20 cellular contexts compared by ENCODE assay signal in the genomic region with DNA sequence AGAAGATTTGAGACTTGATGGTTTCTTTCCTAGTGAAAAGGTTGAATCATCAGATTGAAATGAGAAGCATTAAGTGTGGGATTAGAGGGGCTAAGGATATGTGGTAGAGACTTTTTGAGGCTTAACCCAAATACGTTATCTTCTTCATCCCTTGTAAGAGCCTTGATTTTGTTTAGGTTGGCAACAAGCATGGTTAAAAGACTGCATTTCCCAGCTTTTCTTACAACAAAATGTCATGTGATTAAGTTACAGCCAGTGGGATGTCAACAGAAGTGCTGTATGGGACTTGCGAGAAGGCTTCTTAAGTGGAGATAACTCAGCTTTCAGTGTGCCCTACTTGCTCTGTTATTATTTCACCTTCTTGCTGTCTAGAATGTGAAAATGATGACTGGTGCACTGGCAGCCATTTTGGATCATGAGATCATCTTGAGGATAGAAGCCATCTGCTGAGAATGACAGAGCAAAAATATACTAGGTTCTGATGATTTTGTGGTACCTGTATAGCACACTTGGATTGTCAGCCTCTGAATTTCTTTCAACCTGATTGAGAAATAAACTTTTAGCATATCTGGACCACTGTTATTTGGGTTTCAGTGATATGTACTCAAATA. TPM values are rescaled to one million over a fixed set of nuclear protein-coding genes. Genes with fewer than 3 reads are reported as not detected.
"Had no signal": no experiment of that assay in that cellular context is flagged by ENCODE, and none has a peak within 500 bp of the region (broad histone marks: within the 10 kb centered on the region; RNA-seq: fewer than 3 reads in every experiment).

No MANE protein-coding gene starts in this region.

- H3K9me3 ChIP-seq: neutrophil, thyroid gland had no signal

- H3K36me3 ChIP-seq: neutrophil, thyroid gland had no signal

- H3K36me3 Mint-ChIP-seq: natural killer cell had no signal

- H3K4me1 Mint-ChIP-seq: activated CD4-positive, alpha-beta T cell treated with anti-CD3 and anti-CD28 coated beads, Interleukin-2, amount 10 ng/mL, durations not matched to agents 24 days and 14 days; natural killer cell had no signal

- H3K4me3 Mint-ChIP-seq: activated CD4-positive, alpha-beta T cell treated with anti-CD3 and anti-CD28 coated beads, Interleukin-2, amount 10 ng/mL, durations not matched to agents 24 days and 14 days; activated CD8-positive, alpha-beta T cell treated with anti-CD3 and anti-CD28 coated beads for 36 hours; activated T-cell treated with anti-CD3 and anti-CD28 coated beads, Interleukin-2, amount 50 U/mL, for 24 hours; effector memory CD8-positive, alpha-beta T cell; natural killer cell had no signal

- H3K9me3 Mint-ChIP-seq: activated CD4-positive, alpha-beta T cell treated with anti-CD3 and anti-CD28 coated beads, Interleukin-2, amount 10 ng/mL, durations not matched to agents 24 days and 14 days; activated CD8-positive, alpha-beta T cell treated with anti-CD3 and anti-CD28 coated beads for 36 hours; activated T-cell treated with anti-CD3 and anti-CD28 coated beads, Interleukin-2, amount 50 U/mL, for 24 hours had no signal

- H3K27ac Mint-ChIP-seq: activated CD4-positive, alpha-beta T cell treated with anti-CD3 and anti-CD28 coated beads, Interleukin-2, amount 10 ng/mL, durations not matched to agents 24 days and 14 days; activated CD8-positive, alpha-beta T cell treated with anti-CD3 and anti-CD28 coated beads for 36 hours; activated T-cell treated with anti-CD3 and anti-CD28 coated beads, Interleukin-2, amount 50 U/mL, for 24 hours; effector memory CD8-positive, alpha-beta T cell; natural killer cell had no signal

- H3K27ac ChIP-seq: neutrophil, thyroid gland had no signal

- H3K27me3 ChIP-seq: neutrophil, thyroid gland had no signal

- H3K4me1 ChIP-seq: thyroid gland had no signal

- H3K4me3 ChIP-seq: thyroid gland had no signal

- FAIRE-seq: islet of Langerhans had no signal

- DNase-seq: activated CD4-positive, alpha-beta T cell treated with anti-CD3 and anti-CD28 coated beads, Interleukin-2, amount 10 ng/mL, durations not matched to agents 24 days and 14 days; activated CD8-positive, alpha-beta T cell treated with anti-CD3 and anti-CD28 coated beads for 36 hours; activated effector memory CD4-positive, alpha-beta T cell treated with Interleukin-2 at 50 U/mL for 16 hours; activated naive CD4-positive, alpha-beta T cell treated with anti-CD3 and anti-CD28 coated beads, Interleukin-2, amount 50 U/mL, for 16 hours; activated T-cell treated with anti-CD3 and anti-CD28 coated beads, Interleukin-2, amount 50 U/mL, for 24 hours; effector memory CD8-positive, alpha-beta T cell; foreskin fibroblast; left cardiac atrium; mesendoderm; natural killer cell; posterior cingulate gyrus; stimulated activated CD4-positive, alpha-beta T cell treated with anti-CD3 and anti-CD28 coated beads, Interleukin-12 subunit alpha, Interleukin-12 subunit beta, amount 100 ng/mL, for 4 hours; stimulated activated CD4-positive, alpha-beta T cell treated with anti-CD3 and anti-CD28 coated beads, Interleukin-1b, Interleukin-23, amount 100 ng/mL, for 48 hours; stimulated activated CD8-positive, alpha-beta memory T cell treated with anti-CD3 and anti-CD28 coated beads, Interleukin-4, amount 100 ng/mL, for 48 hours; stimulated activated naive CD4-positive, alpha-beta T cell treated with Interleukin-2 at 50 U/mL for 16 hours; T-helper 1 cell; T-helper 9 cell; thyroid gland had no signal

RNA-seq across cellular contexts. Expression of gene GNG12, which starts 41.3 kb away (rescaled TPM):
- total RNA-seq: activated CD8-positive, alpha-beta T cell treated with anti-CD3 and anti-CD28 coated beads for 36 hours; natural killer cell had no signal
